9 cellular contexts compared by ENCODE assay signal in genomic region chr20:35561268-35561667, GRCh38.
DNase-seq lines count a peak whose midpoint lies in the region; ATAC-seq and TF ChIP-seq lines count a peak whose summit lies in the region.
"Had no signal": no experiment of that assay in that cellular context is flagged by ENCODE, and none has a peak within 500 bp of the region (broad histone marks: within the 10 kb centered on the region; RNA-seq: fewer than 3 reads in every experiment).

No MANE protein-coding gene starts in this region.

- ATAC-seq in HG03469 (IDR thresholded peaks at IDR 0.05; ENCODE audit: unreplicated experiment) = no peak

- peak; percentile 15 for DNase-seq in stimulated activated CD4-positive, alpha-beta T cell treated with anti-CD3 and anti-CD28 coated beads, Interleukin-15, amount 100 ng/mL, for 24 hours
- no peak for DNase-seq in stimulated activated CD4-positive, alpha-beta T cell treated with anti-CD3 and anti-CD28 coated beads, Interleukin-4, amount 100 ng/mL, for 1 hour
- DNase-seq in NCI-H1417 (lab: John Stamatoyannopoulos, UW) (peak; percentile 47 to 75 (median 51)), iris pigment epithelial cell (ENCODE audit: low read depth) (peak; percentile 59), SKM-1 treated with dmso at 0.1 percent for 144 hours (lab: John Stamatoyannopoulos, UW; ENCODE audit: unreplicated experiment) (no peak), NCI-H774 (lab: John Stamatoyannopoulos, UW) (no peak)

- peak; percentile 69 for TF ChIP-seq CTCF in VCaP (conservative IDR thresholded peaks at IDR 0.05)

- H3K27ac ChIP-seq in VCaP = 0 out of 2 replicates have a peak overlapping the region, but pooled peaks have one; percentile 8
- H3K27ac ChIP-seq: adrenal gland had no signal

Comparison
In these comparisons a context has a peak if more than half of its experiments do, and no peak if none do; other contexts are left out.
1. DNase-seq: peak in stimulated activated CD4-positive, alpha-beta T cell treated with anti-CD3 and anti-CD28 coated beads, Interleukin-15, amount 100 ng/mL, for 24 hours (single experiment), NCI-H1417 (3 of 3) and iris pigment epithelial cell (single experiment); none in stimulated activated CD4-positive, alpha-beta T cell treated with anti-CD3 and anti-CD28 coated beads, Interleukin-4, amount 100 ng/mL, for 1 hour (single experiment), SKM-1 treated with dmso at 0.1 percent for 144 hours (single experiment) and NCI-H774 (single experiment).